ENCODE assay signal across 9 cellular contexts in genomic region chr6:144055121-144055931, GRCh38. TPM values are rescaled to one million over a fixed set of nuclear protein-coding genes. Genes with fewer than 3 reads are reported as not detected.
DNase-seq lines count a peak whose midpoint lies in the region; ATAC-seq and TF ChIP-seq lines count a peak whose summit lies in the region.
"Had no signal": no experiment of that assay in that cellular context is flagged by ENCODE, and none has a peak within 500 bp of the region (broad histone marks: within the 10 kb centered on the region; RNA-seq: fewer than 3 reads in every experiment).

No MANE protein-coding gene starts in this region.

- H3K36me3 Mint-ChIP-seq in CD8-positive, alpha-beta T cell: no peaks in the 10 kb centered on the region
- H3K36me3 Mint-ChIP-seq in activated naive CD8-positive, alpha-beta T cell treated with anti-CD3 and anti-CD28 coated beads for 36 hours: no peaks in the 10 kb centered on the region

- peak in 4 of 7 experiments; percentile 30 to 72 (median 48) for DNase-seq in CD8-positive, alpha-beta T cell
- DNase-seq in activated naive CD8-positive, alpha-beta T cell treated with anti-CD3 and anti-CD28 coated beads for 36 hours: peak; percentile 41
- peak; percentile 43 to 64 for DNase-seq in stimulated activated naive CD8-positive, alpha-beta T cell treated with anti-CD3 and anti-CD28 coated beads, Interleukin-15, amount 100 ng/mL, for 72 hours
- DNase-seq in NCI-H2107 (lab: John Stamatoyannopoulos, UW) (no peak), NCI-H1694 (lab: John Stamatoyannopoulos, UW) (no peak), gastrocnemius medialis (no peak)

- H3K4me1 ChIP-seq in CD8-positive, alpha-beta T cell (ENCODE audit: insufficient read depth, low read length): peaks cover 20% of the 10 kb centered on the region
- no peaks in the 10 kb centered on the region for H3K4me1 ChIP-seq in gastrocnemius medialis

- POLR2A ChIA-PET in CD8-positive, alpha-beta T cell (lab: Charles Lee): interaction anchor here (0.6 to 4.5 kb wide), 4 partner anchors 9 to 519 kb away, joined by 3 to 47 read pairs (median 13); partner anchors contain the start of gene SF3B5

- peak; percentile 98 for ATAC-seq in CD8-positive, alpha-beta T cell
- ATAC-seq in GM21367 (IDR thresholded peaks at IDR 0.05; ENCODE audit: unreplicated experiment) (peak; percentile 77), HG03575 (IDR thresholded peaks at IDR 0.05; ENCODE audit: extremely low read depth, insufficient number of reproducible peaks, low FRiP score, unreplicated experiment) (peak; percentile 71), gastrocnemius medialis (no peak)
- ATAC-seq in stimulated activated naive CD8-positive, alpha-beta T cell treated with anti-CD3 and anti-CD28 coated beads, Interleukin-15, amount 100 ng/mL, for 72 hours: peak; percentile 94

- H3K9me3 ChIP-seq in CD8-positive, alpha-beta T cell (ENCODE audit: low read length): no peaks in the 10 kb centered on the region
- no peaks in the 10 kb centered on the region for H3K9me3 ChIP-seq in gastrocnemius medialis

- peak overlapping the region; percentile 82 for H3K4me3 Mint-ChIP-seq in CD8-positive, alpha-beta T cell
- peak overlapping the region; percentile 80 for H3K4me3 Mint-ChIP-seq in activated naive CD8-positive, alpha-beta T cell treated with anti-CD3 and anti-CD28 coated beads for 36 hours
- peak overlapping the region; percentile 82 to 89 for H3K4me3 Mint-ChIP-seq in stimulated activated naive CD8-positive, alpha-beta T cell treated with anti-CD3 and anti-CD28 coated beads, Interleukin-15, amount 100 ng/mL, for 72 hours

- no peak for TF ChIP-seq CTCF in CD8-positive, alpha-beta T cell (IDR thresholded peaks at IDR 0.05)
- TF ChIP-seq CTCF in gastrocnemius medialis (IDR thresholded peaks at IDR 0.05 in 4 of 5, conservative IDR thresholded peaks at IDR 0.05 in 1 of 5): no peak

- no peak for TF ChIP-seq POLR2A in gastrocnemius medialis (IDR thresholded peaks at IDR 0.05)

- peaks cover 31% of the 10 kb centered on the region for H3K4me1 Mint-ChIP-seq in CD8-positive, alpha-beta T cell (ENCODE audit: low read depth)
- H3K4me1 Mint-ChIP-seq in activated naive CD8-positive, alpha-beta T cell treated with anti-CD3 and anti-CD28 coated beads for 36 hours: peaks cover 33% of the 10 kb centered on the region
- peaks cover 34% of the 10 kb centered on the region for H3K4me1 Mint-ChIP-seq in stimulated activated naive CD8-positive, alpha-beta T cell treated with anti-CD3 and anti-CD28 coated beads, Interleukin-15, amount 100 ng/mL, for 72 hours

- H3K27me3 Mint-ChIP-seq in CD8-positive, alpha-beta T cell (ENCODE audit: low read depth): no peaks in the 10 kb centered on the region
- no peaks in the 10 kb centered on the region for H3K27me3 Mint-ChIP-seq in activated naive CD8-positive, alpha-beta T cell treated with anti-CD3 and anti-CD28 coated beads for 36 hours
- H3K27me3 Mint-ChIP-seq in stimulated activated naive CD8-positive, alpha-beta T cell treated with anti-CD3 and anti-CD28 coated beads, Interleukin-15, amount 100 ng/mL, for 72 hours: no peaks in the 10 kb centered on the region

- intact Hi-C loops in CD8-positive, alpha-beta T cell (cut with DNase I, micrococcal nuclease): loop anchor here (1.0 to 10.0 kb wide), 4 partner anchors 8 to 1909 kb away; partner anchors contain the start of genes SF3B5 (in 1 of the 2) and SHPRH (in 1 of the 2)
- intact Hi-C loops in gastrocnemius medialis (cut with DNase I; ENCODE audit: low total_unique reads): no loop called here

- H3K36me3 ChIP-seq in CD8-positive, alpha-beta T cell (ENCODE audit: insufficient read depth, low read length): no peaks in the 10 kb centered on the region
- no peaks in the 10 kb centered on the region for H3K36me3 ChIP-seq in gastrocnemius medialis

- H3K27ac Mint-ChIP-seq in CD8-positive, alpha-beta T cell: peak overlapping the region; percentile 94
- H3K27ac Mint-ChIP-seq in activated naive CD8-positive, alpha-beta T cell treated with anti-CD3 and anti-CD28 coated beads for 36 hours: peak overlapping the region; percentile 95
- H3K27ac Mint-ChIP-seq in stimulated activated naive CD8-positive, alpha-beta T cell treated with anti-CD3 and anti-CD28 coated beads, Interleukin-15, amount 100 ng/mL, for 72 hours: peak overlapping the region; percentile 95 to 97

- peak overlapping the region; percentile 32 for H3K27ac ChIP-seq in CD8-positive, alpha-beta T cell (ENCODE audit: low read depth, low read length)
- H3K27ac ChIP-seq in gastrocnemius medialis: no peak overlapping the region

- no peaks in the 10 kb centered on the region for H3K27me3 ChIP-seq in CD8-positive, alpha-beta T cell (ENCODE audit: insufficient read depth, low read length)
- H3K27me3 ChIP-seq in gastrocnemius medialis: no peaks in the 10 kb centered on the region

- in situ Hi-C loops in gastrocnemius medialis (cut with MboI; ENCODE audit: low sequenced_read_pairs in 4 of 4): no loop called here

- CTCF ChIA-PET in CD8-positive, alpha-beta T cell (lab: Charles Lee): interaction anchor here (0.8 to 2.9 kb wide), 5 partner anchors 10 to 116 kb away, joined by 3 to 16 read pairs (median 6); no protein-coding TSS in a partner anchor

- no peaks in the 10 kb centered on the region for H3K9me3 Mint-ChIP-seq in CD8-positive, alpha-beta T cell
- no peaks in the 10 kb centered on the region for H3K9me3 Mint-ChIP-seq in activated naive CD8-positive, alpha-beta T cell treated with anti-CD3 and anti-CD28 coated beads for 36 hours
- H3K9me3 Mint-ChIP-seq in stimulated activated naive CD8-positive, alpha-beta T cell treated with anti-CD3 and anti-CD28 coated beads, Interleukin-15, amount 100 ng/mL, for 72 hours: no peaks in the 10 kb centered on the region

- H3K4me3 ChIP-seq in CD8-positive, alpha-beta T cell (ENCODE audit: low read depth, low read length): peak overlapping the region; percentile 32
- H3K4me3 ChIP-seq in gastrocnemius medialis: no peak overlapping the region
- H3K4me3 ChIP-seq: skin epidermis had no signal

RNA-seq across cellular contexts. Expression of gene SF3B5, which starts 40.0 kb away (rescaled TPM):
- 100 to 1,000 TPM; 167 to 171 TPM for total RNA-seq in CD8-positive, alpha-beta T cell
- total RNA-seq in activated naive CD8-positive, alpha-beta T cell treated with anti-CD3 and anti-CD28 coated beads for 36 hours: 100 to 1,000 TPM; 258 to 260 TPM
- 100 to 1,000 TPM; 168 to 188 (median 186) TPM for total RNA-seq in gastrocnemius medialis

RNA-seq across cellular contexts. Expression of gene PLAGL1, which starts 47.3 kb away (rescaled TPM):
- 1 to 10 TPM; 4.3 to 4.8 TPM for total RNA-seq in CD8-positive, alpha-beta T cell
- 10 to 100 TPM; 13.1 to 14.5 TPM for total RNA-seq in activated naive CD8-positive, alpha-beta T cell treated with anti-CD3 and anti-CD28 coated beads for 36 hours
- total RNA-seq in gastrocnemius medialis: 10 to 100 TPM in 1 of 4 donors, 1 to 10 TPM in 3; 2.4 to 10.9 (median 3.8) TPM

Comparison
In these comparisons a context has a peak if more than half of its experiments do, and no peak if none do; other contexts are left out.
1. ATAC-seq: peak in CD8-positive, alpha-beta T cell (single experiment), GM21367 (single experiment), HG03575 (single experiment) and stimulated activated naive CD8-positive, alpha-beta T cell treated with anti-CD3 and anti-CD28 coated beads, Interleukin-15, amount 100 ng/mL, for 72 hours (single experiment); none in gastrocnemius medialis (0 of 2).
2. DNase-seq: peak in CD8-positive, alpha-beta T cell (4 of 7), activated naive CD8-positive, alpha-beta T cell treated with anti-CD3 and anti-CD28 coated beads for 36 hours (single experiment) and stimulated activated naive CD8-positive, alpha-beta T cell treated with anti-CD3 and anti-CD28 coated beads, Interleukin-15, amount 100 ng/mL, for 72 hours (2 of 2); none in NCI-H2107 (single experiment), NCI-H1694 (single experiment) and gastrocnemius medialis (0 of 2).
3. Peak in every context shown above with its lines, with median percentiles within 50 percentile points of each other: H3K27ac Mint-ChIP-seq and H3K4me3 Mint-ChIP-seq.